19 cellular contexts compared by ENCODE assay signal in genomic region chr21:45466330-45467220, GRCh38.
DNase-seq lines count a peak whose midpoint lies in the region; ATAC-seq, FAIRE-seq and TF ChIP-seq lines count a peak whose summit lies in the region.
"Had no signal": no experiment of that assay in that cellular context is flagged by ENCODE, and none has a peak within 500 bp of the region (broad histone marks: within the 10 kb centered on the region; RNA-seq: fewer than 3 reads in every experiment).

No MANE protein-coding gene starts in this region.

- no peak for FAIRE-seq in kidney (lab: Jason Lieb, UNC)
- no peak for FAIRE-seq in frontal cortex (lab: Jason Lieb, UNC)
- FAIRE-seq: G401.6, H54, keratinocyte, urothelium cell line had no signal

- H3K4me3 ChIP-seq in heart left ventricle, result no peak overlapping the region
- H3K4me3 ChIP-seq in heart right ventricle, result no peak overlapping the region
- H3K4me3 ChIP-seq in kidney (ENCODE audit: low read length in 2 of 2), result no peak overlapping the region
- H3K4me3 ChIP-seq: BLaER1 treated with 17β-estradiol and CSF1 and Interleukin-3, amounts not matched to agents 10 nM and 100 nM had no signal

- TF ChIP-seq CTCF in heart left ventricle (IDR thresholded peaks at IDR 0.05), result no peak
- TF ChIP-seq CTCF in heart right ventricle (IDR thresholded peaks at IDR 0.05), result no peak
- no peak for TF ChIP-seq CTCF in kidney (IDR thresholded peaks at IDR 0.05; ENCODE audit: borderline replicate concordance, extremely low read depth, insufficient read depth)

- H3K27me3 ChIP-seq in heart left ventricle, result no peaks in the 10 kb centered on the region
- no peaks in the 10 kb centered on the region for H3K27me3 ChIP-seq in heart right ventricle
- H3K27me3 ChIP-seq: BLaER1 treated with 17β-estradiol and CSF1 and Interleukin-3, amounts not matched to agents 10 nM and 100 nM had no signal

- ATAC-seq in heart left ventricle (no peak), heart right ventricle (no peak), GM21528 (IDR thresholded peaks at IDR 0.05; ENCODE audit: low FRiP score, unreplicated experiment) (no peak), GM19452 (IDR thresholded peaks at IDR 0.05; ENCODE audit: unreplicated experiment) (no peak)
- ATAC-seq: activated naive CD8-positive, alpha-beta T cell treated with anti-CD3 and anti-CD28 coated beads, Interleukin-2, amount 50 U/mL, for 24 hours had no signal

- WGBS in heart left ventricle, 4 donors, result 80 to 90% (median 86%) methylated on average over 10 to 30 of the region's 30 CpGs
- 89 to 90% methylated on average over 30 of the region's 30 CpGs for WGBS in heart right ventricle, 2 donors

- intact Hi-C loops in heart left ventricle (cut with DNase I), result no loop called here
- intact Hi-C loops in heart right ventricle (cut with DNase I), result no loop called here
- intact Hi-C loops in kidney (cut with DNase I), result no loop called here

- no peak for TF ChIP-seq POLR2A in heart left ventricle (IDR thresholded peaks at IDR 0.05)

- no peak overlapping the region for H3K27ac ChIP-seq in heart left ventricle
- no peak overlapping the region for H3K27ac ChIP-seq in heart right ventricle
- H3K27ac ChIP-seq in kidney (ENCODE audit: low read depth in 2 of 2, low read length in 2 of 2), result no peak overlapping the region
- H3K27ac ChIP-seq: BLaER1 treated with 17β-estradiol and CSF1 and Interleukin-3, amounts not matched to agents 10 nM and 100 nM had no signal

- H3K9ac ChIP-seq in kidney (ENCODE audit: low read length in 2 of 2), result no peak overlapping the region
- H3K9ac ChIP-seq: BLaER1 treated with 17β-estradiol and CSF1 and Interleukin-3, amounts not matched to agents 10 nM and 100 nM had no signal

- H3K4me1 ChIP-seq in heart left ventricle (peaks cover 0 to 32% (median 17%) of the 10 kb centered on the region in 12 donors), heart right ventricle (peaks cover 5 to 35% (median 25%) of the 10 kb centered on the region in 9 donors), kidney (ENCODE audit: control insufficient read depth in 1 of 2, insufficient read depth in 1 of 2, low read depth in 1 of 2, low read length in 2 of 2) (peaks cover 25 to 29% of the 10 kb centered on the region in 2 donors)

- DNase-seq in heart left ventricle, result peak in 3 of 5 donors; percentile 15 to 60 (median 22)
- DNase-seq in heart right ventricle, result no peak
- DNase-seq in kidney, result peak; percentile 66
- DNase-seq in pons (ENCODE audit: low spot score), result peak; percentile 77
- DNase-seq in stimulated activated CD4-positive, alpha-beta T cell treated with anti-CD3 and anti-CD28 coated beads, Interleukin-4, amount 100 ng/mL, for 4 hours, result no peak
- no peak for DNase-seq in frontal cortex (ENCODE audit: low spot score in 2 of 2)
- DNase-seq: activated CD4-positive, alpha-beta T cell treated with anti-CD3 and anti-CD28 coated beads, Interleukin-2, amount 10 ng/mL, durations not matched to agents 24 days and 14 days; activated naive CD8-positive, alpha-beta T cell treated with anti-CD3 and anti-CD28 coated beads, Interleukin-2, amount 50 U/mL, for 24 hours; dermis blood vessel endothelial cell; NCI-H146; stimulated activated CD4-positive, alpha-beta T cell treated with anti-CD3 and anti-CD28 coated beads, Interleukin-2, amount 100 ng/mL, for 48 hours; SW 1271 had no signal

- H3K36me3 ChIP-seq in heart left ventricle, result peaks cover 0 to 17% (median 3%) of the 10 kb centered on the region in 9 donors
- peaks cover 0 to 25% (median 0%) of the 10 kb centered on the region in 9 donors for H3K36me3 ChIP-seq in heart right ventricle
- H3K36me3 ChIP-seq in kidney (ENCODE audit: control insufficient read depth in 1 of 2, insufficient read depth in 2 of 2, low read length in 2 of 2), result no peaks in the 10 kb centered on the region
- H3K36me3 ChIP-seq: BLaER1 treated with 17β-estradiol and CSF1 and Interleukin-3, amounts not matched to agents 10 nM and 100 nM had no signal

- peaks cover 0 to 13% (median 8%) of the 10 kb centered on the region in 12 donors for H3K9me3 ChIP-seq in heart left ventricle
- peaks cover 0 to 16% (median 6%) of the 10 kb centered on the region in 11 donors for H3K9me3 ChIP-seq in heart right ventricle
- peaks cover 0 to 2% of the 10 kb centered on the region in 2 donors for H3K9me3 ChIP-seq in kidney (ENCODE audit: control insufficient read depth in 1 of 2, low read length in 2 of 2)

Comparison
In these comparisons a context has a peak if more than half of its experiments do, and no peak if none do; other contexts are left out.
1. DNase-seq: peak in heart left ventricle (3 of 5), kidney (single experiment) and pons (single experiment); none in heart right ventricle (0 of 2), stimulated activated CD4-positive, alpha-beta T cell treated with anti-CD3 and anti-CD28 coated beads, Interleukin-4, amount 100 ng/mL, for 4 hours (0 of 2) and frontal cortex (0 of 2).